1 cellular context compared by ENCODE assay signal in genomic region chr12:6775775-6776174, GRCh38.
TF ChIP-seq lines count a peak whose summit lies in the region.

No MANE protein-coding gene starts in this region.

TF ChIP-seq in HepG2, 621 proteins besides CTCF, POLR2A, EP300 and RAD21 (continued from another document and continues in another):
- TF ChIP-seq AFF4 (CRISPR knock-in tag; IDR thresholded peaks at IDR 0.05) (no peak), ZNF543 (CRISPR knock-in tag; IDR thresholded peaks at IDR 0.05) (no peak), MTERF4 (CRISPR knock-in tag; IDR thresholded peaks at IDR 0.05) (no peak), PTBP1 (IDR thresholded peaks at IDR 0.05; ENCODE audit: low read depth, low read length, poor library complexity, severe bottlenecking) (no peak), MYC (CRISPR knock-in tag; IDR thresholded peaks at IDR 0.05; ENCODE audit: borderline replicate concordance) (no peak), ZNF513 (CRISPR knock-in tag; conservative IDR thresholded peaks at IDR 0.05) (no peak), ZNF878 (CRISPR knock-in tag; IDR thresholded peaks at IDR 0.05) (no peak), SIX4 (CRISPR knock-in tag; IDR thresholded peaks at IDR 0.05) (peak; percentile 62), CCDC6 (CRISPR knock-in tag; IDR thresholded peaks at IDR 0.05) (no peak), SMYD3 (CRISPR knock-in tag; IDR thresholded peaks at IDR 0.05) (no peak; the same call in 1 of the 2 replicates), TBX3 (IDR thresholded peaks at IDR 0.05; ENCODE audit: borderline replicate concordance) (no peak), AKAP8 (CRISPR knock-in tag; IDR thresholded peaks at IDR 0.05) (no peak), GATAD1 (CRISPR knock-in tag; IDR thresholded peaks at IDR 0.05) (no peak; the same call in 1 of the 2 replicates), KLF6 (CRISPR knock-in tag; IDR thresholded peaks at IDR 0.05) (no peak), ARID3A (IDR thresholded peaks at IDR 0.05; ENCODE audit: low read depth, low read length) (no peak), GFI1 (CRISPR knock-in tag; IDR thresholded peaks at IDR 0.05; ENCODE audit: borderline replicate concordance) (peak; percentile 84), RFXANK (CRISPR knock-in tag; IDR thresholded peaks at IDR 0.05) (0 out of 2 replicates have a peak, but pooled peaks have one; percentile 51), ZNF768 (CRISPR knock-in tag; IDR thresholded peaks at IDR 0.05) (no peak), MIER2 (CRISPR knock-in tag; IDR thresholded peaks at IDR 0.05) (no peak), YEATS2 (CRISPR knock-in tag; IDR thresholded peaks at IDR 0.05; ENCODE audit: borderline replicate concordance) (no peak), ZNF713 (CRISPR knock-in tag; IDR thresholded peaks at IDR 0.05) (no peak), CSRNP1 (CRISPR knock-in tag; IDR thresholded peaks at IDR 0.05) (no peak), ZNF512B (CRISPR knock-in tag; IDR thresholded peaks at IDR 0.05; ENCODE audit: borderline replicate concordance) (no peak), ZNF569 (CRISPR knock-in tag; IDR thresholded peaks at IDR 0.05; ENCODE audit: borderline replicate concordance) (no peak), RBFOX2 (IDR thresholded peaks at IDR 0.05; ENCODE audit: low read depth, low read length) (no peak), TFDP2 (CRISPR knock-in tag; IDR thresholded peaks at IDR 0.05) (no peak), NFIB (CRISPR knock-in tag; IDR thresholded peaks at IDR 0.05; ENCODE audit: borderline replicate concordance) (no peak), HOXD1 (CRISPR knock-in tag; IDR thresholded peaks at IDR 0.05) (peak; percentile 69; the same call in 1 of the 2 replicates), ZNF468 (CRISPR knock-in tag; IDR thresholded peaks at IDR 0.05) (no peak), TBP (CRISPR knock-in tag; IDR thresholded peaks at IDR 0.05) (no peak), ZNF33A (CRISPR knock-in tag; IDR thresholded peaks at IDR 0.05; ENCODE audit: borderline replicate concordance) (no peak), PHF5A (CRISPR knock-in tag; IDR thresholded peaks at IDR 0.05; ENCODE audit: low read depth, unreplicated experiment) (no peak), ZNF136 (CRISPR knock-in tag; IDR thresholded peaks at IDR 0.05; ENCODE audit: low read depth) (no peak), MBNL3 (CRISPR knock-in tag; conservative IDR thresholded peaks at IDR 0.05) (no peak), ZBTB44 (CRISPR knock-in tag; IDR thresholded peaks at IDR 0.05) (no peak), EHMT2 (IDR thresholded peaks at IDR 0.05; ENCODE audit: borderline replicate concordance, low read depth, low read length) (no peak), PLSCR1 (CRISPR knock-in tag; IDR thresholded peaks at IDR 0.05; ENCODE audit: borderline replicate concordance) (no peak), RFX3 (CRISPR knock-in tag; IDR thresholded peaks at IDR 0.05) (no peak), HHEX (CRISPR knock-in tag; IDR thresholded peaks at IDR 0.05) (peak; percentile 61), CHD4 (IDR thresholded peaks at IDR 0.05; ENCODE audit: borderline replicate concordance, low read length) (no peak), TBX2 (CRISPR knock-in tag; IDR thresholded peaks at IDR 0.05; ENCODE audit: borderline replicate concordance) (peak; percentile 57; the same call in 1 of the 2 replicates), ZNF557 (CRISPR knock-in tag; IDR thresholded peaks at IDR 0.05) (no peak), ZNF614 (CRISPR knock-in tag; IDR thresholded peaks at IDR 0.05; ENCODE audit: borderline replicate concordance) (no peak), HIVEP1 (CRISPR knock-in tag; IDR thresholded peaks at IDR 0.05) (no peak), HNRNPUL1 (IDR thresholded peaks at IDR 0.05; ENCODE audit: low read depth, low read length) (no peak), KLF9 (CRISPR knock-in tag; IDR thresholded peaks at IDR 0.05; ENCODE audit: low read depth) (0 out of 2 replicates have a peak, but pooled peaks have one; percentile 67), SIN3A (IDR thresholded peaks at IDR 0.05; ENCODE audit: borderline replicate concordance, low read depth, low read length) (no peak), PBX3 (CRISPR knock-in tag; IDR thresholded peaks at IDR 0.05; ENCODE audit: borderline replicate concordance) (no peak), ZNF34 (CRISPR knock-in tag; IDR thresholded peaks at IDR 0.05; ENCODE audit: borderline replicate concordance) (no peak), IRF2 (CRISPR knock-in tag; IDR thresholded peaks at IDR 0.05) (peak; percentile 72; the same call in 1 of the 2 replicates), BORCS8-MEF2B (CRISPR knock-in tag; IDR thresholded peaks at IDR 0.05) (no peak), FOXP1 (IDR thresholded peaks at IDR 0.05) (no peak), FOXP1 (CRISPR knock-in tag; IDR thresholded peaks at IDR 0.05) (peak; percentile 73)
